Comparison of ENCODE assay signal across 1 cellular context in the genomic region with DNA sequence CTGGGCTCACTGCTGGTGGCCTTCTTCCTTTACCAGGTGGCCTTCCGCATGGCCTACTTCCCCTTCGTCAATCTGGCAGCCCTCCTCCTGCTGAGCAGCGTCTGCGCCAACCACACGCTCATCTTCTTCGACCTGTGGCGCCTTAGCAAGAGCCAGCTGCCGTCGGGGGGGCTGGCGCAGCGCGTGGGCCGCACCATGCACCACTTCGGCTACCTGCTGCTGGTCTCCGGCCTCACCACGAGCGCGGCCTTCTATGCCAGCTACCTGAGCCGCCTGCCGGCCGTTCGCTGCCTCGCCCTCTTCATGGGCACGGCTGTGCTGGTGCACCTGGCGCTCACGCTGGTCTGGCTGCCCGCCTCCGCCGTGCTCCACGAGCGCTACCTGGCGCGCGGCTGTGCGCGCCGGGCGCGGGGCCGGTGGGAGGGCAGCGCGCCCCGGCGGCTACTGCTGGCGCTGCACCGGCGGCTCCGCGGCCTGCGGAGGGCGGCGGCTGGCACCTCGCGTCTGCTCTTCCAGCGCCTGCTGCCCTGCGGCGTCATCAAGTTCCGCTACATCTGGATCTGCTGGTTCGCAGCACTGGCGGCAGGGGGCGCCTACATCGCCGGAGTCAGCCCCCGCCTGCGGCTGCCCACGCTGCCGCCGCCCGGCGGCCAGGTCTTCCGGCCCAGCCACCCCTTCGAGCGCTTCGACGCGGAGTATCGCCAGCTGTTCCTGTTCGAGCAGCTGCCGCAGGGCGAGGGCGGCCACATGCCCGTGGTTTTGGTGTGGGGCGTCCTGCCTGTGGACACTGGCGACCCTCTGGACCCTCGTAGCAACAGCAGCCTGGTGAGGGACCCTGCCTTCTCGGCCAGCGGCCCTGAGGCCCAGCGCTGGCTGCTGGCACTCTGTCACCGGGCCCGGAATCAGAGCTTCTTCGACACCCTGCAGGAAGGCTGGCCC.
TF ChIP-seq lines count a peak whose summit lies in the region.

No MANE protein-coding gene starts in this region.

TF ChIP-seq in HepG2, 621 proteins besides CTCF, POLR2A, EP300 and RAD21 (continued from another document and continues in another):
- TF ChIP-seq, protein P1, sequence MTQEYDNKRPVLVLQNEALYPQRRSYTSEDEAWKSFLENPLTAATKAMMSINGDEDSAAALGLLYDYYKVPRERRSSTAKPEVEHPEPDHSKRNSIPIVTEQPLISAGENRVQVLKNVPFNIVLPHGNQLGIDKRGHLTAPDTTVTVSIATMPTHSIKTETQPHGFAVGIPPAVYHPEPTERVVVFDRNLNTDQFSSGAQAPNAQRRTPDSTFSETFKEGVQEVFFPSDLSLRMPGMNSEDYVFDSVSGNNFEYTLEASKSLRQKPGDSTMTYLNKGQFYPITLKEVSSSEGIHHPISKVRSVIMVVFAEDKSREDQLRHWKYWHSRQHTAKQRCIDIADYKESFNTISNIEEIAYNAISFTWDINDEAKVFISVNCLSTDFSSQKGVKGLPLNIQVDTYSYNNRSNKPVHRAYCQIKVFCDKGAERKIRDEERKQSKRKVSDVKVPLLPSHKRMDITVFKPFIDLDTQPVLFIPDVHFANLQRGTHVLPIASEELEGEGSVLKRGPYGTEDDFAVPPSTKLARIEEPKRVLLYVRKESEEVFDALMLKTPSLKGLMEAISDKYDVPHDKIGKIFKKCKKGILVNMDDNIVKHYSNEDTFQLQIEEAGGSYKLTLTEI (CRISPR knock-in tag; conservative IDR thresholded peaks at IDR 0.05), result no peak
- TF ChIP-seq EED (CRISPR knock-in tag; IDR thresholded peaks at IDR 0.05) (peak; percentile 91), GATA4 (IDR thresholded peaks at IDR 0.05; ENCODE audit: borderline replicate concordance, low read depth) (no peak), AKAP8 (CRISPR knock-in tag; IDR thresholded peaks at IDR 0.05) (peak; percentile 72; the same call in 1 of the 2 replicates), ZBTB7B (CRISPR knock-in tag; IDR thresholded peaks at IDR 0.05) (peak; percentile 78), ERF (CRISPR knock-in tag; IDR thresholded peaks at IDR 0.05) (peak; percentile 96), PCBP1 (IDR thresholded peaks at IDR 0.05; ENCODE audit: borderline replicate concordance, low read depth, low read length) (no peak), MAFK (conservative IDR thresholded peaks at IDR 0.05 in 1 of 2, IDR thresholded peaks at IDR 0.05 in 1 of 2; ENCODE audit: low read length in 2 of 2) (no peak), ZNF598 (CRISPR knock-in tag; IDR thresholded peaks at IDR 0.05; ENCODE audit: borderline replicate concordance) (0 out of 2 replicates have a peak, but pooled peaks have one; percentile 50), MYNN (CRISPR knock-in tag; IDR thresholded peaks at IDR 0.05; ENCODE audit: low read depth) (peak; percentile 86; the same call in 1 of the 2 replicates), KDM6A (CRISPR knock-in tag; IDR thresholded peaks at IDR 0.05; ENCODE audit: low read depth) (no peak), DMAP1 (CRISPR knock-in tag; IDR thresholded peaks at IDR 0.05) (peak; percentile 61; the same call in 1 of the 2 replicates), REXO4 (CRISPR knock-in tag; IDR thresholded peaks at IDR 0.05; ENCODE audit: borderline replicate concordance) (peak; percentile 97), YY1 (IDR thresholded peaks at IDR 0.05; ENCODE audit: insufficient read depth, insufficient replicate concordance, low read depth, low read length) (peak; percentile 67), ZFP62 (CRISPR knock-in tag; IDR thresholded peaks at IDR 0.05) (no peak), IRX3 (CRISPR knock-in tag; IDR thresholded peaks at IDR 0.05; ENCODE audit: borderline replicate concordance, low read depth) (peak; percentile 99), PHF21A (CRISPR knock-in tag; IDR thresholded peaks at IDR 0.05) (no peak), SNAI1 (CRISPR knock-in tag; IDR thresholded peaks at IDR 0.05; ENCODE audit: borderline replicate concordance) (no peak), ZC3H4 (CRISPR knock-in tag; IDR thresholded peaks at IDR 0.05; ENCODE audit: borderline replicate concordance) (no peak), FOXA1 (IDR thresholded peaks at IDR 0.05) (no peak), FOXA1 (CRISPR knock-in tag; IDR thresholded peaks at IDR 0.05) (no peak), ZNF138 (CRISPR knock-in tag; IDR thresholded peaks at IDR 0.05; ENCODE audit: low read depth) (peak; percentile 83; the same call in 1 of the 2 replicates), ZSCAN20 (CRISPR knock-in tag; IDR thresholded peaks at IDR 0.05; ENCODE audit: borderline replicate concordance) (peak; percentile 97), RFX1 (IDR thresholded peaks at IDR 0.05) (no peak), SCMH1 (CRISPR knock-in tag; IDR thresholded peaks at IDR 0.05; ENCODE audit: borderline replicate concordance) (no peak), MTA3 (CRISPR knock-in tag; IDR thresholded peaks at IDR 0.05) (no peak), SOX13 (IDR thresholded peaks at IDR 0.05) (no peak), SOX13 (CRISPR knock-in tag; conservative IDR thresholded peaks at IDR 0.05 in 1 of 2, IDR thresholded peaks at IDR 0.05 in 1 of 2) (peak in 1 of 2 experiments; percentile 39; a peak in 1 of 4 replicates), ZNF558 (CRISPR knock-in tag; IDR thresholded peaks at IDR 0.05; ENCODE audit: borderline replicate concordance) (peak; percentile 92; the same call in 1 of the 2 replicates), POLR2AphosphoS5 (IDR thresholded peaks at IDR 0.05; ENCODE audit: low read depth, low read length) (no peak), ZNF709 (CRISPR knock-in tag; IDR thresholded peaks at IDR 0.05) (peak; percentile 81; the same call in 1 of the 2 replicates), KLF16 (CRISPR knock-in tag; IDR thresholded peaks at IDR 0.05) (peak in 1 of 2 experiments; percentile 81; a peak in 2 of 4 replicates), SALL1 (CRISPR knock-in tag; IDR thresholded peaks at IDR 0.05) (peak; percentile 96), ZNF616 (CRISPR knock-in tag; IDR thresholded peaks at IDR 0.05; ENCODE audit: low read depth) (peak; percentile 92), ZFAT (CRISPR knock-in tag; conservative IDR thresholded peaks at IDR 0.05) (peak; percentile 85; the same call in 1 of the 2 replicates), ZNF563 (CRISPR knock-in tag; IDR thresholded peaks at IDR 0.05) (peak; percentile 92), DPF2 (CRISPR knock-in tag; IDR thresholded peaks at IDR 0.05; ENCODE audit: borderline replicate concordance, low read depth) (no peak), ZNF446 (CRISPR knock-in tag; IDR thresholded peaks at IDR 0.05) (peak; percentile 71; the same call in 1 of the 2 replicates), ZNF12 (CRISPR knock-in tag; IDR thresholded peaks at IDR 0.05) (peak; percentile 76; the same call in 1 of the 2 replicates), RXRB (CRISPR knock-in tag; IDR thresholded peaks at IDR 0.05; ENCODE audit: borderline replicate concordance) (peak; percentile 59; the same call in 1 of the 2 replicates), RAD51 (IDR thresholded peaks at IDR 0.05; ENCODE audit: borderline replicate concordance) (no peak), MIER2 (CRISPR knock-in tag; IDR thresholded peaks at IDR 0.05) (peak; percentile 82), ZNF441 (CRISPR knock-in tag; IDR thresholded peaks at IDR 0.05; ENCODE audit: borderline replicate concordance) (peak; percentile 54; the same call in 1 of the 2 replicates), MED8 (CRISPR knock-in tag; IDR thresholded peaks at IDR 0.05; ENCODE audit: insufficient replicate concordance) (peak; percentile 61)
- TF ChIP-seq, protein P2, sequence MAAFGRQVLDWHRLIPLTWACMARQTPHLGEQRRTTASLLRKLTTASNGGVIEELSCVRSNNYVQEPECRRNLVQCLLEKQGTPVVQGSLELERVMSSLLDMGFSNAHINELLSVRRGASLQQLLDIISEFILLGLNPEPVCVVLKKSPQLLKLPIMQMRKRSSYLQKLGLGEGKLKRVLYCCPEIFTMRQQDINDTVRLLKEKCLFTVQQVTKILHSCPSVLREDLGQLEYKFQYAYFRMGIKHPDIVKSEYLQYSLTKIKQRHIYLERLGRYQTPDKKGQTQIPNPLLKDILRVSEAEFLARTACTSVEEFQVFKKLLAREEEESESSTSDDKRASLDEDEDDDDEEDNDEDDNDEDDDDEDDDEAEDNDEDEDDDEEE (CRISPR knock-in tag; IDR thresholded peaks at IDR 0.05), result no peak
- TF ChIP-seq, protein P3, sequence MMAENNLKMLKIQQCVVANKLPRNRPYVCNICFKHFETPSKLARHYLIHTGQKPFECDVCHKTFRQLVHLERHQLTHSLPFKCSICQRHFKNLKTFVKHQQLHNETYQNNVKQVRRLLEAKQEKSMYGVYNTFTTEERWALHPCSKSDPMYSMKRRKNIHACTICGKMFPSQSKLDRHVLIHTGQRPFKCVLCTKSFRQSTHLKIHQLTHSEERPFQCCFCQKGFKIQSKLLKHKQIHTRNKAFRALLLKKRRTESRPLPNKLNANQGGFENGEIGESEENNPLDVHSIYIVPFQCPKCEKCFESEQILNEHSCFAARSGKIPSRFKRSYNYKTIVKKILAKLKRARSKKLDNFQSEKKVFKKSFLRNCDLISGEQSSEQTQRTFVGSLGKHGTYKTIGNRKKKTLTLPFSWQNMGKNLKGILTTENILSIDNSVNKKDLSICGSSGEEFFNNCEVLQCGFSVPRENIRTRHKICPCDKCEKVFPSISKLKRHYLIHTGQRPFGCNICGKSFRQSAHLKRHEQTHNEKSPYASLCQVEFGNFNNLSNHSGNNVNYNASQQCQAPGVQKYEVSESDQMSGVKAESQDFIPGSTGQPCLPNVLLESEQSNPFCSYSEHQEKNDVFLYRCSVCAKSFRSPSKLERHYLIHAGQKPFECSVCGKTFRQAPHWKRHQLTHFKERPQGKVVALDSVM (CRISPR knock-in tag; IDR thresholded peaks at IDR 0.05), result peak; percentile 43; the same call in 1 of the 2 replicates
- TF ChIP-seq, protein P4, sequence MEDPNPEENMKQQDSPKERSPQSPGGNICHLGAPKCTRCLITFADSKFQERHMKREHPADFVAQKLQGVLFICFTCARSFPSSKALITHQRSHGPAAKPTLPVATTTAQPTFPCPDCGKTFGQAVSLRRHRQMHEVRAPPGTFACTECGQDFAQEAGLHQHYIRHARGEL (CRISPR knock-in tag; IDR thresholded peaks at IDR 0.05), result no peak
- TF ChIP-seq, protein P5, sequence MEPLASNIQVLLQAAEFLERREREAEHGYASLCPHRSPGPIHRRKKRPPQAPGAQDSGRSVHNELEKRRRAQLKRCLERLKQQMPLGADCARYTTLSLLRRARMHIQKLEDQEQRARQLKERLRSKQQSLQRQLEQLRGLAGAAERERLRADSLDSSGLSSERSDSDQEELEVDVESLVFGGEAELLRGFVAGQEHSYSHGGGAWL (CRISPR knock-in tag; IDR thresholded peaks at IDR 0.05), result peak; percentile 98
- TF ChIP-seq, protein P6, sequence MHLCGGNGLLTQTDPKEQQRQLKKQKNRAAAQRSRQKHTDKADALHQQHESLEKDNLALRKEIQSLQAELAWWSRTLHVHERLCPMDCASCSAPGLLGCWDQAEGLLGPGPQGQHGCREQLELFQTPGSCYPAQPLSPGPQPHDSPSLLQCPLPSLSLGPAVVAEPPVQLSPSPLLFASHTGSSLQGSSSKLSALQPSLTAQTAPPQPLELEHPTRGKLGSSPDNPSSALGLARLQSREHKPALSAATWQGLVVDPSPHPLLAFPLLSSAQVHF (CRISPR knock-in tag; IDR thresholded peaks at IDR 0.05), result peak; percentile 97
- TF ChIP-seq, protein P7, sequence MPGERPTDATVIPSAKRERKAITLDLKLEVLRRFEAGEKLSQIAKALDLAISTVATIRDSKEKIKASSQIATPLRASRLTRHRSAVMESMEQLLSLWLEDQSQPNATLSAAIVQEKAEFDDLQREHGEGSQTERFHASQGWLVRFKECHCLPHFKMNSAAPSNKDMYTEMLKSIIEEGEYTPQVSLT (CRISPR knock-in tag; IDR thresholded peaks at IDR 0.05; ENCODE audit: borderline replicate concordance, low read depth), result peak; percentile 90; the same call in 1 of the 2 replicates
- TF ChIP-seq, protein P8, sequence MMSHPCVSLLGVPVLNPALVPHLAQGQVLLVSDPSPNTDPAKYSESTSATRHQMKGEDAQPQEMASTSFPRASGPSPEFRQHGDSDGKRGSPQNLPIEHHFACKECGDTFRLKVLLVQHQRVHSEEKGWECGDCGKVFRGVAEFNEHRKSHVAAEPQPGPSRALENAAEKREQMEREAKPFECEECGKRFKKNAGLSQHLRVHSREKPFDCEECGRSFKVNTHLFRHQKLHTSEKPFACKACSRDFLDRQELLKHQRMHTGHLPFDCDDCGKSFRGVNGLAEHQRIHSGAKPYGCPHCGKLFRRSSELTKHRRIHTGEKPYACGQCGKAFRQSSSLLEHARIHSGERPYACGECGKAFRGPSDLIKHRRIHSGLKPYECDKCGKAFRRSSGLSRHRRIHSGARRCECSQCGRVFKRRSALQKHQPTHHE (CRISPR knock-in tag; IDR thresholded peaks at IDR 0.05; ENCODE audit: borderline replicate concordance), result peak; percentile 97; the same call in 1 of the 2 replicates
- TF ChIP-seq, protein P9, sequence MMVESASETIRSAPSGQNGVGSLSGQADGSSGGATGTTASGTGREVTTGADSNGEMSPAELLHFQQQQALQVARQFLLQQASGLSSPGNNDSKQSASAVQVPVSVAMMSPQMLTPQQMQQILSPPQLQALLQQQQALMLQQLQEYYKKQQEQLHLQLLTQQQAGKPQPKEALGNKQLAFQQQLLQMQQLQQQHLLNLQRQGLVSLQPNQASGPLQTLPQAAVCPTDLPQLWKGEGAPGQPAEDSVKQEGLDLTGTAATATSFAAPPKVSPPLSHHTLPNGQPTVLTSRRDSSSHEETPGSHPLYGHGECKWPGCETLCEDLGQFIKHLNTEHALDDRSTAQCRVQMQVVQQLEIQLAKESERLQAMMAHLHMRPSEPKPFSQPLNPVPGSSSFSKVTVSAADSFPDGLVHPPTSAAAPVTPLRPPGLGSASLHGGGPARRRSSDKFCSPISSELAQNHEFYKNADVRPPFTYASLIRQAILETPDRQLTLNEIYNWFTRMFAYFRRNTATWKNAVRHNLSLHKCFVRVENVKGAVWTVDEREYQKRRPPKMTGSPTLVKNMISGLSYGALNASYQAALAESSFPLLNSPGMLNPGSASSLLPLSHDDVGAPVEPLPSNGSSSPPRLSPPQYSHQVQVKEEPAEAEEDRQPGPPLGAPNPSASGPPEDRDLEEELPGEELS (CRISPR knock-in tag; IDR thresholded peaks at IDR 0.05), result peak; percentile 57; the same call in 1 of the 2 replicates
- TF ChIP-seq, protein P10, sequence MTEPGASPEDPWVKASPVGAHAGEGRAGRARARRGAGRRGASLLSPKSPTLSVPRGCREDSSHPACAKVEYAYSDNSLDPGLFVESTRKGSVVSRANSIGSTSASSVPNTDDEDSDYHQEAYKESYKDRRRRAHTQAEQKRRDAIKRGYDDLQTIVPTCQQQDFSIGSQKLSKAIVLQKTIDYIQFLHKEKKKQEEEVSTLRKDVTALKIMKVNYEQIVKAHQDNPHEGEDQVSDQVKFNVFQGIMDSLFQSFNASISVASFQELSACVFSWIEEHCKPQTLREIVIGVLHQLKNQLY (CRISPR knock-in tag; IDR thresholded peaks at IDR 0.05), result no peak
- TF ChIP-seq, protein P11, sequence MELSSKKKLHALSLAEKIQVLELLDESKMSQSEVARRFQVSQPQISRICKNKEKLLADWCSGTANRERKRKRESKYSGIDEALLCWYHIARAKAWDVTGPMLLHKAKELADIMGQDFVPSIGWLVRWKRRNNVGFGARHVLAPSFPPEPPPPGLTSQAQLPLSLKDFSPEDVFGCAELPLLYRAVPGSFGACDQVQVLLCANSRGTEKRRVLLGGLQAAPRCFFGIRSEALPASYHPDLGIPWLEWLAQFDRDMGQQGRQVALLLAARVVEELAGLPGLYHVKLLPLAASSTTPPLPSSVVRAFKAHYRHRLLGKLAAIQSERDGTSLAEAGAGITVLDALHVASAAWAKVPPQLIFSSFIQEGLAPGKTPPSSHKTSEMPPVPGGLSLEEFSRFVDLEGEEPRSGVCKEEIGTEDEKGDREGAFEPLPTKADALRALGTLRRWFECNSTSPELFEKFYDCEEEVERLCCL (CRISPR knock-in tag; IDR thresholded peaks at IDR 0.05; ENCODE audit: borderline replicate concordance), result peak; percentile 59; the same call in 1 of the 2 replicates
